Comparison of ENCODE assay signal across 11 cellular contexts in the genomic region with DNA sequence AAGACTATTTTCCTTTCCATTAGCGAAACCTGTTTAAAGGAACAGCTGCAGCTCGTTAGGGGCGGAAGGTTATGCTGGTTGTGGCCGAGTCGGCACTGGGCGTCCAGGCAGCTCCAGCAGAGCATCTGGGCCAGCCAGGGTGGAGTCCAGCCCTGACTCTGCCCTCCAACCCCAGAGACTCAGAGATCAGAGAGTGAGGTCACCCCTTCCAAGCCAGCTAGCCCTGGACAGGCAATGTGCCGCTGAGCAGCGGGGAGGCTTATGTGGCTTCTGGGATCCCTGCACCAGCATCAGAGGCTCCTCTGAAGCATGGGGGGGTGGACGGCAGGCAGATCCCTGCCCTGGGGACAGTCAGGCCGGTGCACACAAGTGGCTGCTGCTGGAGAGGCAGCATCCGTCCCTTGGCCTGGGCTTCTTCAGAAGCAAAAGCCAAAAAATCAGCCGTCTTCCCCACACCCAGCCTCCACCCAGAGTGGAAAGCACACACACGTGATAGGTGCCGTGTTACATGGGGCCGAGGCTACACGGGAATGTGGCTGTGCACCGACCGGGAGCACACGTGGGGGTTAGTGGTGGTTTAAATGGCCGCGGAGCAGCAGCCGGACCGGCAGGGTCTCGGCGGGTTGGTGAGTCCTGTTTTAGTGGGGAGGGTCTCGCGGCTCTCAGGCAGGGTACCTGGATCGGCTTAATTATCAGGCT. TPM values are rescaled to one million over a fixed set of nuclear protein-coding genes. Genes with fewer than 3 reads are reported as not detected.
DNase-seq lines count a peak whose midpoint lies in the region; ATAC-seq and TF ChIP-seq lines count a peak whose summit lies in the region.
"Had no signal": no experiment of that assay in that cellular context is flagged by ENCODE, and none has a peak within 500 bp of the region (broad histone marks: within the 10 kb centered on the region; RNA-seq: fewer than 3 reads in every experiment).

No MANE protein-coding gene starts in this region.

- TF ChIP-seq EP300 in tibial nerve (IDR thresholded peaks at IDR 0.05) = peak in 1 of 2 donors; percentile 36

- peaks cover 8% of the 10 kb centered on the region for H3K36me3 Mint-ChIP-seq in activated naive CD4-positive, alpha-beta T cell treated with anti-CD3 and anti-CD28 coated beads for 36 hours (ENCODE audit: low read depth)
- H3K36me3 Mint-ChIP-seq in effector memory CD8-positive, alpha-beta T cell (ENCODE audit: insufficient read depth) = peaks cover 61% of the 10 kb centered on the region
- peaks cover 0 to 41% (median 13%) of the 10 kb centered on the region in 5 donors for H3K36me3 Mint-ChIP-seq in naive thymus-derived CD4-positive, alpha-beta T cell
- peaks cover 83% of the 10 kb centered on the region for H3K36me3 Mint-ChIP-seq in activated T-helper 17 cell treated with anti-CD3 and anti-CD28 coated beads, Interleukin-2, amount 50 U/mL, for 72 hours (ENCODE audit: low read depth)

- ATAC-seq in effector memory CD8-positive, alpha-beta T cell (replicated peaks) = no peak
- ATAC-seq in left ventricle myocardium superior = peak; percentile 69
- no peak for ATAC-seq in naive thymus-derived CD4-positive, alpha-beta T cell
- no peak for ATAC-seq in activated T-helper 17 cell treated with anti-CD3 and anti-CD28 coated beads, Interleukin-2, amount 50 U/mL, for 72 hours (replicated peaks)

- POLR2A ChIA-PET in naive thymus-derived CD4-positive, alpha-beta T cell (lab: Charles Lee) = interaction anchor here (0.7 kb wide), 1 partner anchor 283 kb away, joined by 3 read pairs; no protein-coding TSS in a partner anchor

- no peaks in the 10 kb centered on the region for H3K9me3 Mint-ChIP-seq in activated naive CD4-positive, alpha-beta T cell treated with anti-CD3 and anti-CD28 coated beads for 36 hours
- no peaks in the 10 kb centered on the region for H3K9me3 Mint-ChIP-seq in effector memory CD8-positive, alpha-beta T cell
- H3K9me3 Mint-ChIP-seq in naive thymus-derived CD4-positive, alpha-beta T cell = peaks cover 0 to 3% (median 0%) of the 10 kb centered on the region in 11 donors
- H3K9me3 Mint-ChIP-seq in activated T-helper 17 cell treated with anti-CD3 and anti-CD28 coated beads, Interleukin-2, amount 50 U/mL, for 72 hours = no peaks in the 10 kb centered on the region
- H3K9me3 Mint-ChIP-seq: activated naive CD4-positive, alpha-beta T cell treated with anti-CD3 and anti-CD28 coated beads, Interleukin-2, amount 50 U/mL, for 24 hours had no signal

- H3K4me3 ChIP-seq in tibial nerve = no peak overlapping the region
- no peak overlapping the region for H3K4me3 ChIP-seq in naive thymus-derived CD4-positive, alpha-beta T cell (ENCODE audit: low read length)
- H3K4me3 ChIP-seq: cardiac muscle cell had no signal

- H3K4me1 ChIP-seq in tibial nerve = peaks cover 0 to 38% (median 7%) of the 10 kb centered on the region in 4 donors
- no peaks in the 10 kb centered on the region for H3K4me1 ChIP-seq in naive thymus-derived CD4-positive, alpha-beta T cell (ENCODE audit: control insufficient read depth in 2 of 2, insufficient read depth in 2 of 2, low read length in 2 of 2)

- TF ChIP-seq POLR2A in tibial nerve (IDR thresholded peaks at IDR 0.05) = no peak

- H3K27me3 ChIP-seq in tibial nerve = no peaks in the 10 kb centered on the region
- H3K27me3 ChIP-seq in naive thymus-derived CD4-positive, alpha-beta T cell (ENCODE audit: control insufficient read depth in 2 of 2, insufficient read depth in 2 of 2, low read length in 2 of 2) = no peaks in the 10 kb centered on the region
- H3K27me3 ChIP-seq: cardiac muscle cell had no signal

- 70 to 78% methylated on average over 27 to 28 of the region's 28 CpGs for WGBS in tibial nerve, 2 donors

- no peaks in the 10 kb centered on the region for H3K27me3 Mint-ChIP-seq in activated naive CD4-positive, alpha-beta T cell treated with anti-CD3 and anti-CD28 coated beads for 36 hours (ENCODE audit: low read depth)
- no peaks in the 10 kb centered on the region for H3K27me3 Mint-ChIP-seq in effector memory CD8-positive, alpha-beta T cell
- no peaks in the 10 kb centered on the region for H3K27me3 Mint-ChIP-seq in naive thymus-derived CD4-positive, alpha-beta T cell
- no peaks in the 10 kb centered on the region for H3K27me3 Mint-ChIP-seq in activated T-helper 17 cell treated with anti-CD3 and anti-CD28 coated beads, Interleukin-2, amount 50 U/mL, for 72 hours
- H3K27me3 Mint-ChIP-seq: activated naive CD4-positive, alpha-beta T cell treated with anti-CD3 and anti-CD28 coated beads, Interleukin-2, amount 50 U/mL, for 24 hours had no signal

- no peak for DNase-seq in activated naive CD4-positive, alpha-beta T cell treated with anti-CD3 and anti-CD28 coated beads for 36 hours
- no peak for DNase-seq in activated naive CD4-positive, alpha-beta T cell treated with Interleukin-2 at 50 U/mL for 16 hours
- no peak for DNase-seq in effector memory CD8-positive, alpha-beta T cell
- DNase-seq in left ventricle myocardium superior (peak; percentile 68), tibial nerve (ENCODE audit: low spot score in 2 of 2) (peak; percentile 40 to 60), ecto neural progenitor cell (ENCODE audit: low spot score) (no peak)
- no peak for DNase-seq in naive thymus-derived CD4-positive, alpha-beta T cell

- no peaks in the 10 kb centered on the region for H3K9me3 ChIP-seq in tibial nerve
- H3K9me3 ChIP-seq in naive thymus-derived CD4-positive, alpha-beta T cell (ENCODE audit: control insufficient read depth in 2 of 3, low read length in 3 of 3) = no peaks in the 10 kb centered on the region

- peak overlapping the region in 1 of 4 donors; percentile 74 for H3K27ac ChIP-seq in tibial nerve
- no peak overlapping the region for H3K27ac ChIP-seq in naive thymus-derived CD4-positive, alpha-beta T cell (ENCODE audit: low read depth, low read length)
- H3K27ac ChIP-seq: cardiac muscle cell had no signal

- H3K27ac Mint-ChIP-seq in activated naive CD4-positive, alpha-beta T cell treated with anti-CD3 and anti-CD28 coated beads for 36 hours = peak overlapping the region; percentile 46
- H3K27ac Mint-ChIP-seq in effector memory CD8-positive, alpha-beta T cell = peak overlapping the region; percentile 19 to 83
- peak overlapping the region in 4 of 9 donors; percentile 66 to 89 (median 79) for H3K27ac Mint-ChIP-seq in naive thymus-derived CD4-positive, alpha-beta T cell
- no peak overlapping the region for H3K27ac Mint-ChIP-seq in activated T-helper 17 cell treated with anti-CD3 and anti-CD28 coated beads, Interleukin-2, amount 50 U/mL, for 72 hours

- peaks cover 0 to 79% (median 8%) of the 10 kb centered on the region in 3 donors for H3K36me3 ChIP-seq in tibial nerve
- H3K36me3 ChIP-seq in naive thymus-derived CD4-positive, alpha-beta T cell (ENCODE audit: control insufficient read depth in 2 of 3, insufficient read depth in 3 of 3, low read length in 3 of 3) = peaks cover 11 to 80% (median 17%) of the 10 kb centered on the region in 3 experiments

- peaks cover 2% of the 10 kb centered on the region for H3K4me1 Mint-ChIP-seq in activated naive CD4-positive, alpha-beta T cell treated with anti-CD3 and anti-CD28 coated beads for 36 hours (ENCODE audit: low read depth)
- H3K4me1 Mint-ChIP-seq in effector memory CD8-positive, alpha-beta T cell (ENCODE audit: low read depth in 2 of 2) = peaks cover 3 to 10% of the 10 kb centered on the region in 2 donors
- peaks cover 0 to 12% (median 8%) of the 10 kb centered on the region in 7 donors for H3K4me1 Mint-ChIP-seq in naive thymus-derived CD4-positive, alpha-beta T cell
- peaks cover 8% of the 10 kb centered on the region for H3K4me1 Mint-ChIP-seq in activated T-helper 17 cell treated with anti-CD3 and anti-CD28 coated beads, Interleukin-2, amount 50 U/mL, for 72 hours

- TF ChIP-seq CTCF in tibial nerve (IDR thresholded peaks at IDR 0.05) = no peak

- intact Hi-C loops in activated naive CD4-positive, alpha-beta T cell treated with anti-CD3 and anti-CD28 coated beads for 36 hours (cut with micrococcal nuclease) = loop anchor here (5.0 kb wide), 2 partner anchors 50 to 90 kb away; partner anchors contain the start of genes EMC1 and MRTO4
- intact Hi-C loops in left ventricle myocardium superior (cut with micrococcal nuclease) = loop anchor here (5.0 kb wide), 1 partner anchor 310 kb away; no protein-coding TSS in a partner anchor
- intact Hi-C loops in naive thymus-derived CD4-positive, alpha-beta T cell (cut with micrococcal nuclease) = no loop called here

- no peak overlapping the region for H3K4me3 Mint-ChIP-seq in activated naive CD4-positive, alpha-beta T cell treated with anti-CD3 and anti-CD28 coated beads for 36 hours
- no peak overlapping the region for H3K4me3 Mint-ChIP-seq in effector memory CD8-positive, alpha-beta T cell
- H3K4me3 Mint-ChIP-seq in naive thymus-derived CD4-positive, alpha-beta T cell = no peak overlapping the region
- H3K4me3 Mint-ChIP-seq in activated T-helper 17 cell treated with anti-CD3 and anti-CD28 coated beads, Interleukin-2, amount 50 U/mL, for 72 hours = no peak overlapping the region
- H3K4me3 Mint-ChIP-seq: activated naive CD4-positive, alpha-beta T cell treated with anti-CD3 and anti-CD28 coated beads, Interleukin-2, amount 50 U/mL, for 24 hours had no signal

- CTCF ChIA-PET in activated naive CD4-positive, alpha-beta T cell treated with anti-CD3 and anti-CD28 coated beads for 36 hours (lab: Charles Lee) = interaction anchor here (0.6 to 1.6 kb wide), 7 partner anchors 22 to 320 kb away, joined by 3 to 6 read pairs (median 3); partner anchors contain the start of genes EMC1 and MRTO4
- CTCF ChIA-PET in naive thymus-derived CD4-positive, alpha-beta T cell (lab: Charles Lee) = interaction anchor here (0.5 to 1.3 kb wide), 10 partner anchors 12 to 1590 kb away, joined by 3 to 5 read pairs (median 3); no protein-coding TSS in a partner anchor

RNA-seq across cellular contexts. Expression of gene SLC66A1, which starts 30.1 kb away (rescaled TPM):
- total RNA-seq in activated naive CD4-positive, alpha-beta T cell treated with anti-CD3 and anti-CD28 coated beads for 36 hours = 1 to 10 TPM; 2.6 to 2.7 TPM
- 7.5 TPM for total RNA-seq in left ventricle myocardium superior
- 10 to 100 TPM; 14.4 to 30.3 (median 21.2) TPM for total RNA-seq in tibial nerve
- 1 to 10 TPM; 3.8 to 8.4 (median 7.2) TPM for total RNA-seq in naive thymus-derived CD4-positive, alpha-beta T cell
- 1 to 10 TPM; 1.3 to 5.4 TPM for polyA plus RNA-seq in naive thymus-derived CD4-positive, alpha-beta T cell
- 1 to 10 TPM; 5.7 to 8.9 TPM for total RNA-seq in activated T-helper 17 cell treated with anti-CD3 and anti-CD28 coated beads, Interleukin-2, amount 50 U/mL, for 72 hours

RNA-seq across cellular contexts. Expression of gene AKR7A2, which starts 30.3 kb away (rescaled TPM):
- total RNA-seq in activated naive CD4-positive, alpha-beta T cell treated with anti-CD3 and anti-CD28 coated beads for 36 hours = 10 to 100 TPM; 36.6 to 38.8 TPM
- total RNA-seq in left ventricle myocardium superior (48.7 TPM), tibial nerve (10 to 100 TPM; 64.5 to 91.0 (median 80.7) TPM)
- total RNA-seq in naive thymus-derived CD4-positive, alpha-beta T cell = 10 to 100 TPM; 15.7 to 33.9 (median 25.2) TPM
- 100 to 1,000 TPM; 108 to 115 TPM for polyA plus RNA-seq in naive thymus-derived CD4-positive, alpha-beta T cell
- total RNA-seq in activated T-helper 17 cell treated with anti-CD3 and anti-CD28 coated beads, Interleukin-2, amount 50 U/mL, for 72 hours = 10 to 100 TPM; 37.1 to 61.4 TPM

RNA-seq across cellular contexts. Expression of gene AKR7A3, which starts 53.7 kb away (rescaled TPM):
- under 1 TPM; 0.19 to 0.22 TPM for total RNA-seq in activated naive CD4-positive, alpha-beta T cell treated with anti-CD3 and anti-CD28 coated beads for 36 hours
- total RNA-seq in left ventricle myocardium superior = 0.20 TPM
- 1 to 10 TPM in 3 of 4 donors, under 1 TPM in 1; 0.84 to 4.1 (median 2.5) TPM for total RNA-seq in tibial nerve
- total RNA-seq in naive thymus-derived CD4-positive, alpha-beta T cell = 1 to 10 TPM; 1.0 to 2.8 (median 1.2) TPM
- not detected for polyA plus RNA-seq in naive thymus-derived CD4-positive, alpha-beta T cell
- 1 to 10 TPM in 1 of 2 donors, under 1 TPM in 1; 0.71 to 1.6 TPM for total RNA-seq in activated T-helper 17 cell treated with anti-CD3 and anti-CD28 coated beads, Interleukin-2, amount 50 U/mL, for 72 hours
- total RNA-seq: G401 had no signal

Comparison
In these comparisons a context has a peak if more than half of its experiments do, and no peak if none do; other contexts are left out.
1. DNase-seq: peak in left ventricle myocardium superior (single experiment) and tibial nerve (2 of 2); none in activated naive CD4-positive, alpha-beta T cell treated with anti-CD3 and anti-CD28 coated beads for 36 hours (single experiment), activated naive CD4-positive, alpha-beta T cell treated with Interleukin-2 at 50 U/mL for 16 hours (single experiment), effector memory CD8-positive, alpha-beta T cell (0 of 3), naive thymus-derived CD4-positive, alpha-beta T cell (0 of 9) and ecto neural progenitor cell (single experiment).
2. intact Hi-C loops: an anchor here in activated naive CD4-positive, alpha-beta T cell treated with anti-CD3 and anti-CD28 coated beads for 36 hours (5.0 kb wide) and left ventricle myocardium superior (5.0 kb wide); none called in naive thymus-derived CD4-positive, alpha-beta T cell.